1 cellular context compared by ENCODE assay signal in genomic region chr15:88934449-88934848, GRCh38. TPM values are rescaled to one million over a fixed set of nuclear protein-coding genes. Genes with fewer than 3 reads are reported as not detected.
"Had no signal": no experiment of that assay in that cellular context is flagged by ENCODE, and none has a peak within 500 bp of the region (broad histone marks: within the 10 kb centered on the region; RNA-seq: fewer than 3 reads in every experiment).

No MANE protein-coding gene starts in this region.

RNA-seq across cellular contexts. Expression of gene HAPLN3, which starts 39.1 kb away (rescaled TPM):
- total RNA-seq: HepG2 had no signal
